ENCODE assay signal across 8 cellular contexts in the genomic region with DNA sequence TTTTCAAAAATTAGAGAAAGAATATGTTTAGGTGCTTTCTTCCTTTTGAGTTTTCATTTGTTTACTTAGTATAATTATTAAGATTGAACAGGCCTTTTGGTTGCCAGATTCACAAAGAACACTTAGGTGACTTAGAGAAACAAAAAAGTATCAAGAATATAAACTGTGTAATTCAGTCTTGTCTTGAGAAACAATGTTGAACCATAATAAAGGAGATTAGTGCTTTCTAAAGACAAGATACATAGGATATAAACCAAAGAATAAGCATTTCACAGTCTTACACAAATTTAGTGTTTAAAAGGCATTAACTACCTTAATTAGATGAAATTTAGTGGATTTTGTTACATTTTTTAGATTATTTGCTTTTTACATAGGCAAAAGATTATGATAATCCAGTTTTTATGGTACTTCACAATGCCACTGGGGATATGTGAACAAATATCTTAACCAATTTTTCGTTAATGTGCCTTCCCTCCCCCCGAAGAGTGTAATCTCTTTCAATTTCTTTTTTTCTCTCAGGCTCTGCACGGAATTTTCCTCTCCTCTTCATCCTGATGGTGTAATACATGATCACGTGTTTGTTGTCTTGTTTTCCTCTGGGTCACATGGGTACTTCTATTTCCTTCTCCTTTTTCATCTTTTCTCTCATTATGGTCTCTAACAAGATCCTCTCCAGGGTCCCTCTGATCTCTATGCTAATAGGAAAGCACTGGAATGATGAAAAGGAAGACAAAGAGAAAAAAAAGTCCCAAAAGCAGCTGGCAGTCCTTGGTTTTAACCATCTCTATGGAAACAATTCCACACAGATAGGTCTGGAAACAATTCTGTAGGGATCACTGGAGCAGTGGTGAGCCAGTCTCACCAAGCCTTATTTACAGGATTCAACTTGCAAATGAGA.
DNase-seq lines count a peak whose midpoint lies in the region; ATAC-seq lines count a peak whose summit lies in the region.

No MANE protein-coding gene starts in this region.

- no peak overlapping the region for H3K27ac Mint-ChIP-seq in activated naive CD8-positive, alpha-beta T cell

- H3K36me3 Mint-ChIP-seq in activated naive CD8-positive, alpha-beta T cell = peaks cover 6% of the 10 kb centered on the region

- peak overlapping the region; percentile 24 for H3K4me3 Mint-ChIP-seq in activated naive CD8-positive, alpha-beta T cell

- peaks cover 3% of the 10 kb centered on the region for H3K9me3 Mint-ChIP-seq in activated naive CD8-positive, alpha-beta T cell (ENCODE audit: low read depth)

- DNase-seq in DMS79 treated with DMSO at 0.1 percent for 48 hours (lab: John Stamatoyannopoulos, UW) (peak; percentile 53), DMS79 (lab: John Stamatoyannopoulos, UW) (no peak), NCI-H1694 (lab: John Stamatoyannopoulos, UW) (peak; percentile 13), hepatic stellate cell (ENCODE audit: low spot score) (peak; percentile 69), NCI-H345 treated with DMSO at 0.1 percent for 48 hours (lab: John Stamatoyannopoulos, UW; ENCODE audit: unreplicated experiment) (no peak)

- ATAC-seq in GM21737 (IDR thresholded peaks at IDR 0.05; ENCODE audit: unreplicated experiment) = no peak

- H3K27ac ChIP-seq in skin epidermis = peak overlapping the region in 19 of 21 experiments; percentile 49 to 100 (median 79)

- H3K4me1 Mint-ChIP-seq in activated naive CD8-positive, alpha-beta T cell (ENCODE audit: low read depth) = peaks cover 29% of the 10 kb centered on the region

- H3K27me3 Mint-ChIP-seq in activated naive CD8-positive, alpha-beta T cell = no peaks in the 10 kb centered on the region

- H3K4me3 ChIP-seq in skin epidermis = peak overlapping the region in 4 of 7 experiments; percentile 6 to 20 (median 16)

Comparison
In these comparisons a context has a peak if more than half of its experiments do, and no peak if none do; other contexts are left out.
1. DNase-seq: peak in DMS79 treated with DMSO at 0.1 percent for 48 hours (single experiment), NCI-H1694 (single experiment) and hepatic stellate cell (single experiment); none in DMS79 (single experiment) and NCI-H345 treated with DMSO at 0.1 percent for 48 hours (single experiment).